Comparison of ENCODE assay signal across 15 cellular contexts in the genomic region with DNA sequence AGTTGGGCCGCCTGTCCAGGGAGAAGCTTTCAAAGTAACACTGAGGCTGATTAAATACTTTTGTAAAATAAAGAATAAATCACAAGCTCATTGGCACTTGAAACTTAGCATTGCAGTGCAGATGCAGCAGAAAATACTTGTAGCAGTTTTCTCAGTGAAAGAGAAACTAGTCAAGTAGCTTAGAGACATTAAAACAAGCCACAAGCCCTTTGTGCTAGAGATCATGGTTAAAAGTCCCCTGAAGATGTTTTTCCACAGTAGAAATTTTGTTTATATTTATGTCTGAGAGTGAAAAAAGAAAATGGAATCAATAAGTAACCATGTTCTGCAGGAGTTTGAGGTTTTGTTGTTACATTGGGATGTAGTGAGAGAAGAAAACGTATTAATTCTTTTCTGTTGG. TPM values are rescaled to one million over a fixed set of nuclear protein-coding genes. Genes with fewer than 3 reads are reported as not detected.
A peak's percentile ranks its signal among the peaks of the same experiment; 100 is the strongest.
DNase-seq lines count a peak whose midpoint lies in the region; ATAC-seq and TF ChIP-seq lines count a peak whose summit lies in the region.
"Had no signal": no experiment of that assay in that cellular context is flagged by ENCODE, and none has a peak within 500 bp of the region (broad histone marks: within the 10 kb centered on the region; RNA-seq: fewer than 3 reads in every experiment).

No MANE protein-coding gene starts in this region.

- H3K9me3 ChIP-seq in testis = no peaks in the 10 kb centered on the region
- H3K9me3 ChIP-seq: spleen had no signal

- no peak overlapping the region for H3K4me3 Mint-ChIP-seq in activated T-cell treated with anti-CD3 and anti-CD28 coated beads, Interleukin-2, amount 50 U/mL, for 24 hours
- no peak overlapping the region for H3K4me3 Mint-ChIP-seq in activated T-cell treated with anti-CD3 and anti-CD28 coated beads, Interleukin-2, amount 50 U/mL, for 4 hours
- H3K4me3 Mint-ChIP-seq in stimulated activated effector memory CD8-positive, alpha-beta T cell treated with anti-CD3 and anti-CD28 coated beads, Interleukin-12 subunit alpha, Interleukin-12 subunit beta, amount 100 ng/mL, for 72 hours = no peak overlapping the region

- peak overlapping the region in 39 of 59 donors; percentile 3 to 49 (median 23) for H3K4me3 ChIP-seq in dorsolateral prefrontal cortex
- H3K4me3 ChIP-seq in testis = no peak overlapping the region
- H3K4me3 ChIP-seq: coronary artery, spleen had no signal

- peak overlapping the region; percentile 6 to 100 (median 97) for H3K27ac ChIP-seq in dorsolateral prefrontal cortex
- H3K27ac ChIP-seq in testis = peak overlapping the region in 1 of 2 donors; percentile 14
- H3K27ac ChIP-seq: coronary artery, spleen had no signal

- H3K4me1 ChIP-seq in testis = peaks cover 31% of the 10 kb centered on the region

- H3K9me3 Mint-ChIP-seq in activated T-cell treated with anti-CD3 and anti-CD28 coated beads, Interleukin-2, amount 50 U/mL, for 24 hours = no peaks in the 10 kb centered on the region
- H3K9me3 Mint-ChIP-seq in activated T-cell treated with anti-CD3 and anti-CD28 coated beads, Interleukin-2, amount 50 U/mL, for 4 hours = no peaks in the 10 kb centered on the region
- H3K9me3 Mint-ChIP-seq in stimulated activated effector memory CD8-positive, alpha-beta T cell treated with anti-CD3 and anti-CD28 coated beads, Interleukin-12 subunit alpha, Interleukin-12 subunit beta, amount 100 ng/mL, for 72 hours = no peaks in the 10 kb centered on the region
- H3K9me3 Mint-ChIP-seq: activated naive CD4-positive, alpha-beta T cell treated with anti-CD3 and anti-CD28 coated beads, Interleukin-2, amount 50 U/mL, for 72 hours had no signal

- H3K27me3 ChIP-seq in dorsolateral prefrontal cortex (no peaks in the 10 kb centered on the region), testis (no peaks in the 10 kb centered on the region)
- H3K27me3 ChIP-seq: spleen had no signal

- H3K4me1 Mint-ChIP-seq in activated T-cell treated with anti-CD3 and anti-CD28 coated beads, Interleukin-2, amount 50 U/mL, for 24 hours (ENCODE audit: low read depth) = peaks cover 48% of the 10 kb centered on the region
- H3K4me1 Mint-ChIP-seq in activated T-cell treated with anti-CD3 and anti-CD28 coated beads, Interleukin-2, amount 50 U/mL, for 4 hours (ENCODE audit: low read depth) = peaks cover 41% of the 10 kb centered on the region
- peaks cover 34% of the 10 kb centered on the region for H3K4me1 Mint-ChIP-seq in stimulated activated effector memory CD8-positive, alpha-beta T cell treated with anti-CD3 and anti-CD28 coated beads, Interleukin-12 subunit alpha, Interleukin-12 subunit beta, amount 100 ng/mL, for 72 hours

- H3K36me3 Mint-ChIP-seq in activated T-cell treated with anti-CD3 and anti-CD28 coated beads, Interleukin-2, amount 50 U/mL, for 24 hours (ENCODE audit: low read depth) = peaks cover 6% of the 10 kb centered on the region
- peaks cover 3% of the 10 kb centered on the region for H3K36me3 Mint-ChIP-seq in activated T-cell treated with anti-CD3 and anti-CD28 coated beads, Interleukin-2, amount 50 U/mL, for 4 hours (ENCODE audit: insufficient read depth)
- peaks cover 31% of the 10 kb centered on the region for H3K36me3 Mint-ChIP-seq in stimulated activated effector memory CD8-positive, alpha-beta T cell treated with anti-CD3 and anti-CD28 coated beads, Interleukin-12 subunit alpha, Interleukin-12 subunit beta, amount 100 ng/mL, for 72 hours

- peak overlapping the region; percentile 50 for H3K27ac Mint-ChIP-seq in activated T-cell treated with anti-CD3 and anti-CD28 coated beads, Interleukin-2, amount 50 U/mL, for 24 hours
- H3K27ac Mint-ChIP-seq in stimulated activated effector memory CD8-positive, alpha-beta T cell treated with anti-CD3 and anti-CD28 coated beads, Interleukin-12 subunit alpha, Interleukin-12 subunit beta, amount 100 ng/mL, for 72 hours = peak overlapping the region; percentile 63

- DNase-seq in activated T-cell treated with anti-CD3 and anti-CD28 coated beads, Interleukin-2, amount 50 U/mL, for 24 hours = no peak
- no peak for DNase-seq in activated T-cell treated with anti-CD3 and anti-CD28 coated beads, Interleukin-2, amount 50 U/mL, for 4 hours
- no peak for DNase-seq in dorsolateral prefrontal cortex
- DNase-seq in stimulated activated effector memory CD8-positive, alpha-beta T cell treated with anti-CD3 and anti-CD28 coated beads, Interleukin-12 subunit alpha, Interleukin-12 subunit beta, amount 100 ng/mL, for 72 hours (ENCODE audit: low spot score in 2 of 2) = no peak
- DNase-seq in NCI-H187 (lab: John Stamatoyannopoulos, UW) = no peak
- DNase-seq in testis = no peak
- DNase-seq: DMS153; NCI-H1930; NK-92 treated with Interleukin-12 subunit alpha and Interleukin-12 subunit beta, amount 100 ng/mL, for 24 hours; spleen had no signal

- no peak for ATAC-seq in activated T-cell treated with anti-CD3 and anti-CD28 coated beads, Interleukin-2, amount 50 U/mL, for 4 hours
- ATAC-seq in HG02938 (IDR thresholded peaks at IDR 0.05; ENCODE audit: unreplicated experiment) = peak; percentile 61
- no peak for ATAC-seq in stimulated activated effector memory CD8-positive, alpha-beta T cell treated with anti-CD3 and anti-CD28 coated beads, Interleukin-12 subunit alpha, Interleukin-12 subunit beta, amount 100 ng/mL, for 72 hours
- ATAC-seq in HG03571 (IDR thresholded peaks at IDR 0.05; ENCODE audit: unreplicated experiment) = no peak
- ATAC-seq: activated naive CD4-positive, alpha-beta T cell treated with anti-CD3 and anti-CD28 coated beads, Interleukin-2, amount 50 U/mL, for 72 hours; HCT116 had no signal

- no peak for TF ChIP-seq POLR2A in testis (IDR thresholded peaks at IDR 0.05)

- TF ChIP-seq CTCF in dorsolateral prefrontal cortex (IDR thresholded peaks at IDR 0.05 in 54 of 56, conservative IDR thresholded peaks at IDR 0.05 in 2 of 56; ENCODE audit: low read depth in 1 of 56, partially characterized antibody in 56 of 56) (no peak), testis (IDR thresholded peaks at IDR 0.05) (no peak)

- no peaks in the 10 kb centered on the region for H3K36me3 ChIP-seq in testis (ENCODE audit: low read depth, missing control alignments)

- intact Hi-C loops in dorsolateral prefrontal cortex (cut with DNase I) (loop anchor here in 1 of 2 donors (2.0 kb wide), 1 partner anchor 27 kb away; no protein-coding TSS in a partner anchor), testis (cut with DNase I; ENCODE audit: low total_unique reads) (no loop called here)

- WGBS in testis, 2 donors = 29 to 47% methylated on average over 2 of the region's 2 CpGs

- no peaks in the 10 kb centered on the region for H3K27me3 Mint-ChIP-seq in activated T-cell treated with anti-CD3 and anti-CD28 coated beads, Interleukin-2, amount 50 U/mL, for 24 hours
- H3K27me3 Mint-ChIP-seq in activated T-cell treated with anti-CD3 and anti-CD28 coated beads, Interleukin-2, amount 50 U/mL, for 4 hours (ENCODE audit: low read depth) = no peaks in the 10 kb centered on the region

RNA-seq across cellular contexts. Expression of gene PSEN1, which starts 5.9 kb away (rescaled TPM):
- 10 to 100 TPM; 21.5 to 29.2 (median 25.0) TPM for total RNA-seq in activated T-cell treated with anti-CD3 and anti-CD28 coated beads, Interleukin-2, amount 50 U/mL, for 4 hours
- total RNA-seq in dorsolateral prefrontal cortex (100 to 1,000 TPM in 44 of 120 experiments, 10 to 100 TPM in 76; 53.3 to 206 (median 92.7) TPM), testis (10 to 100 TPM; 65.7 to 78.4 TPM)
- polyA plus RNA-seq in testis (ENCODE audit: insufficient read depth, low read depth, low replicate concordance) = 94.9 TPM

Comparison
In these comparisons a context has a peak if more than half of its experiments do, and no peak if none do; other contexts are left out.
1. H3K4me3 ChIP-seq: peak in dorsolateral prefrontal cortex (39 of 59); none in testis (0 of 2).